In genomic region chr10:20115929-20116328, GRCh38 we compare ENCODE assay signal across 22 cellular contexts.
"Had no signal": no experiment of that assay in that cellular context is flagged by ENCODE, and none has a peak within 500 bp of the region (broad histone marks: within the 10 kb centered on the region; RNA-seq: fewer than 3 reads in every experiment).

No MANE protein-coding gene starts in this region.

- H3K4me1 ChIP-seq: colonic mucosa, esophagus squamous epithelium, heart left ventricle, spleen, upper lobe of right lung, vagina had no signal

- ATAC-seq: heart left ventricle; left lobe of liver; naive thymus-derived CD4-positive, alpha-beta T cell; sciatic nerve; stimulated activated memory B cell treated with anti-CD40 and anti-IgM and Interleukin-4, amounts not matched to agents 10 μg/mL and 1 μg/mL and 100 μg/mL, for 72 hours; upper lobe of right lung had no signal

- H3K36me3 ChIP-seq: colonic mucosa, esophagus squamous epithelium, heart left ventricle, spleen, tibial nerve, upper lobe of right lung, vagina had no signal

- H3K4me3 ChIP-seq: colonic mucosa, esophagus squamous epithelium, heart left ventricle, spleen, tibial nerve, upper lobe of right lung, vagina had no signal

- H3K9me3 ChIP-seq: colonic mucosa, esophagus squamous epithelium, heart left ventricle, spleen, tibial nerve, upper lobe of right lung, vagina had no signal

- FAIRE-seq: islet of Langerhans had no signal

- H3K27ac ChIP-seq: colonic mucosa, esophagus squamous epithelium, heart left ventricle, spleen, tibial nerve, upper lobe of right lung, vagina had no signal

- DNase-seq: colonic mucosa; dermis blood vessel endothelial cell; esophagus squamous epithelium; foreskin melanocyte; heart left ventricle; hippocampal formation; kidney glomerular epithelial cell; mammary epithelial cell; naive thymus-derived CD4-positive, alpha-beta T cell; nephron progenitor cell; posterior cingulate gyrus; spleen; stimulated activated CD4-positive, alpha-beta T cell treated with anti-CD3 and anti-CD28 coated beads, Interleukin-15, amount 100 ng/mL, for 24 hours; stimulated activated CD4-positive, alpha-beta T cell treated with anti-CD3 and anti-CD28 coated beads, Interleukin-1b, Interleukin-23, amount 100 ng/mL, for 48 hours; stimulated activated CD4-positive, alpha-beta T cell treated with anti-CD3 and anti-CD28 coated beads, Interleukin-4, amount 100 ng/mL, for 24 hours; upper lobe of right lung had no signal

- H3K27me3 ChIP-seq: colonic mucosa, esophagus squamous epithelium, heart left ventricle, spleen, tibial nerve, upper lobe of right lung, vagina had no signal
